In genomic region chr19:18461471-18461870, GRCh38 we compare ENCODE assay signal across 15 cellular contexts. TPM values are rescaled to one million over a fixed set of nuclear protein-coding genes. Genes with fewer than 3 reads are reported as not detected.
DNase-seq lines count a peak whose midpoint lies in the region; ATAC-seq, FAIRE-seq and TF ChIP-seq lines count a peak whose summit lies in the region.
"Had no signal": no experiment of that assay in that cellular context is flagged by ENCODE, and none has a peak within 500 bp of the region (broad histone marks: within the 10 kb centered on the region; RNA-seq: fewer than 3 reads in every experiment).

No MANE protein-coding gene starts in this region.

- peaks cover 11% of the 10 kb centered on the region for H4K20me1 ChIP-seq in K562 (replicated peaks; ENCODE audit: control insufficient read depth, insufficient read depth, low read length)

- peaks cover 33 to 86% (median 76%) of the 10 kb centered on the region in 9 donors for H3K4me1 ChIP-seq in heart right ventricle
- H3K4me1 ChIP-seq in K562 (replicated peaks in 1 of 2; ENCODE audit: control insufficient read depth in 2 of 2, insufficient read depth in 2 of 2, low read length in 2 of 2), result peaks cover 0 to 50% of the 10 kb centered on the region in 2 experiments; a peak in 2 of 5 replicates

- H3K27me3 ChIP-seq in heart right ventricle (no peaks in the 10 kb centered on the region), K562 (ENCODE audit: control insufficient read depth in 2 of 2, insufficient read depth in 2 of 2, low read length in 2 of 2) (no peaks in the 10 kb centered on the region)

- BruUV-seq in K562 (replicated peaks; lab: Mats Ljungman, UMichigan), result no TSS peak

- no peaks in the 10 kb centered on the region for H3K36me3 Mint-ChIP-seq in neural crest cell (ENCODE audit: low read depth)
- no peaks in the 10 kb centered on the region for H3K36me3 Mint-ChIP-seq in type B pancreatic cell

- H3K4me3 ChIP-seq in heart right ventricle (no peak overlapping the region), K562 (no peak overlapping the region)
- H3K4me3 ChIP-seq: SK-N-MC, smooth muscle cell had no signal

- FAIRE-seq in K562 (lab: Jason Lieb, UNC), result no peak
- FAIRE-seq: TTC549 had no signal

- H3K27ac Mint-ChIP-seq in neural crest cell (ENCODE audit: unreplicated experiment) (peak overlapping the region; percentile 71), type B pancreatic cell (peak overlapping the region; percentile 21)
- H3K27ac Mint-ChIP-seq: stimulated activated naive CD8-positive, alpha-beta T cell treated with anti-CD3 and anti-CD28 coated beads, Interleukin-15, Interleukin-2, amounts not matched to agents 100 ng/mL and 50 ng/mL, for 24 hours had no signal

- no peak overlapping the region for H2AFZ ChIP-seq in K562 (ENCODE audit: low read depth, low read length)

- H3K4me3 Mint-ChIP-seq in neural crest cell (peak overlapping the region; percentile 7), type B pancreatic cell (no peak overlapping the region)
- H3K4me3 Mint-ChIP-seq: activated CD8-positive, alpha-beta T cell treated with anti-CD3 and anti-CD28 coated beads, Interleukin-2, amount 10 ng/mL, durations not matched to agents 7 days and 5 days; stimulated activated naive CD8-positive, alpha-beta T cell treated with anti-CD3 and anti-CD28 coated beads, Interleukin-15, Interleukin-2, amounts not matched to agents 100 ng/mL and 50 ng/mL, for 24 hours had no signal

- H3K27me3 Mint-ChIP-seq in neural crest cell (ENCODE audit: low read depth) (no peaks in the 10 kb centered on the region), type B pancreatic cell (no peaks in the 10 kb centered on the region)
- H3K27me3 Mint-ChIP-seq: stimulated activated naive CD8-positive, alpha-beta T cell treated with anti-CD3 and anti-CD28 coated beads, Interleukin-15, Interleukin-2, amounts not matched to agents 100 ng/mL and 50 ng/mL, for 24 hours had no signal

- CTCF ChIA-PET in K562 (lab: Yijun Ruan, JAX; ENCODE audit: low intra/inter-chr PET ratio), result interaction anchor here (1.5 kb wide), 1 partner anchor 11 kb away, joined by 4 read pairs; no protein-coding TSS in a partner anchor

- TF ChIP-seq CTCF in heart right ventricle (IDR thresholded peaks at IDR 0.05) (no peak), K562 (IDR thresholded peaks at IDR 0.05 in 2 of 3, conservative IDR thresholded peaks at IDR 0.05 in 1 of 3; ENCODE audit: insufficient read depth in 2 of 3, low read depth in 1 of 3, low read length in 3 of 3) (no peak), neural crest cell (conservative IDR thresholded peaks at IDR 0.05) (no peak), type B pancreatic cell (conservative IDR thresholded peaks at IDR 0.05) (no peak)

- H3K9me3 Mint-ChIP-seq in neural crest cell, result no peaks in the 10 kb centered on the region
- no peaks in the 10 kb centered on the region for H3K9me3 Mint-ChIP-seq in type B pancreatic cell
- H3K9me3 Mint-ChIP-seq: stimulated activated naive CD8-positive, alpha-beta T cell treated with anti-CD3 and anti-CD28 coated beads, Interleukin-15, Interleukin-2, amounts not matched to agents 100 ng/mL and 50 ng/mL, for 24 hours had no signal

- POLR2A ChIA-PET in K562 (lab: Yijun Ruan, JAX), result interaction anchor here (0.6 to 1.4 kb wide), 4 partner anchors 9 to 967 kb away, joined by 3 to 8 read pairs (median 4); no protein-coding TSS in a partner anchor

- ATAC-seq in heart right ventricle, result no peak
- no peak for ATAC-seq in Right ventricle myocardium superior (ENCODE audit: poor library complexity)
- no peak for ATAC-seq in K562
- ATAC-seq in GM21737 (IDR thresholded peaks at IDR 0.05; ENCODE audit: unreplicated experiment), result no peak

- H3K36me3 ChIP-seq in heart right ventricle (peaks cover 0 to 86% (median 0%) of the 10 kb centered on the region in 9 donors), K562 (ENCODE audit: control insufficient read depth, insufficient read depth, low read length) (peaks cover 73% of the 10 kb centered on the region)

- no peaks in the 10 kb centered on the region; the same call in 2 of the 3 replicates for H3K79me2 ChIP-seq in K562 (ENCODE audit: control insufficient read depth, insufficient read depth, low read length)

- WGBS in heart right ventricle, 2 donors, result 94 to 95% methylated on average over 22 of the region's 22 CpGs
- 95% methylated on average over 20 of the region's 22 CpGs for WGBS in K562 (ENCODE audit: insufficient coverage, low coverage, missing lambda C conversion rate)

- DNase-seq in heart right ventricle, result no peak
- DNase-seq in Right ventricle myocardium superior, result no peak
- no peak for DNase-seq in K562 (ENCODE audit: extremely low read depth in 1 of 4, low spot score in 3 of 4)
- no peak for DNase-seq in neural crest cell (ENCODE audit: low read depth, low spot score)
- no peak for DNase-seq in type B pancreatic cell (ENCODE audit: extremely low spot score, unreplicated experiment)
- no peak for DNase-seq in islet precursor cell
- DNase-seq in KG1 (lab: John Stamatoyannopoulos, UW), result no peak
- DNase-seq: GF-D8, NCI-H1417 treated with DMSO at 0.1 percent for 48 hours had no signal

- peak overlapping the region in 1 of 2 experiments; percentile 43; a peak in 2 of 4 replicates for H3K9ac ChIP-seq in K562 (ENCODE audit: insufficient read depth in 1 of 2, low read depth in 2 of 2, low read length in 2 of 2)

- no peak for TF ChIP-seq POLR2A in K562 (conservative IDR thresholded peaks at IDR 0.05)

- no peak for TF ChIP-seq RAD21 in K562 (CRISPR knock-in tag; conservative IDR thresholded peaks at IDR 0.05 in 1 of 2, IDR thresholded peaks at IDR 0.05 in 1 of 2)

- in situ Hi-C loops in K562 (cut with MboI), result no loop called here

- intact Hi-C loops in heart right ventricle (cut with DNase I) (loop anchor here in 8 of 10 donors (5.0 to 10.0 kb wide), 9 partner anchors 41 to 453 kb away; partner anchors contain the start of genes ELL (in 2 of the 8), UBA52 (in 2 of the 8), COPE (in 1 of the 8) and DDX49 (in 1 of the 8)), Right ventricle myocardium superior (cut with DNase I) (no loop called here), K562 (cut with micrococcal nuclease) (no loop called here)

- no peaks in the 10 kb centered on the region for H3K9me1 ChIP-seq in K562 (ENCODE audit: control insufficient read depth, insufficient read depth, low read length)

- no peak for TF ChIP-seq EP300 in K562 (IDR thresholded peaks at IDR 0.05; ENCODE audit: low read length)

- H3K9me3 ChIP-seq in heart right ventricle (no peaks in the 10 kb centered on the region), K562 (replicated peaks; ENCODE audit: control insufficient read depth, insufficient read depth, low read depth, low read length) (no peaks in the 10 kb centered on the region)

- H3K27ac ChIP-seq in heart right ventricle, result peak overlapping the region in 8 of 10 donors; percentile 68 to 93 (median 86)
- no peak overlapping the region for H3K27ac ChIP-seq in K562 (ENCODE audit: extremely low read depth, low read depth, low read length)
- H3K27ac ChIP-seq: SK-N-MC had no signal

- H3K4me1 Mint-ChIP-seq in neural crest cell, result peaks cover 9% of the 10 kb centered on the region
- H3K4me1 Mint-ChIP-seq in type B pancreatic cell (ENCODE audit: unreplicated experiment), result no peaks in the 10 kb centered on the region

- H3K4me2 ChIP-seq in K562 (ENCODE audit: insufficient read depth, low read length), result no peak overlapping the region
- H3K4me2 ChIP-seq: smooth muscle cell had no signal

RNA-seq across cellular contexts. Expression of gene ISYNA1, which starts 23.5 kb away (rescaled TPM):
- total RNA-seq in heart right ventricle, result 10 to 100 TPM; 12.6 to 40.7 (median 18.0) TPM
- polyA plus RNA-seq in heart right ventricle, result 100 to 1,000 TPM in 1 of 2 donors, 10 to 100 TPM in 1; 21.4 to 137 TPM
- 26.0 TPM for total RNA-seq in Right ventricle myocardium superior
- 155 and 651 TPM in 2 replicates for total RNA-seq in K562 (2011; cell fraction: chromatin; rRNA removed; ENCODE audit: low replicate concordance)
- 616 and 678 TPM in 2 replicates for total RNA-seq in K562 (2011; cell fraction: nucleolus; rRNA removed)
- 226 and 284 TPM in 2 replicates for total RNA-seq in K562 (2011; cell fraction: nucleoplasm; rRNA removed)
- 180 and 202 TPM in 2 replicates for total RNA-seq in K562 (2014; rRNA removed)
- total RNA-seq in K562 (2014; rRNA removed; fragmentation: Illumina TruSeq; extraction: Trizol), result 14.6 and 32.0 TPM in 2 replicates
- 93.2 and 96.8 TPM in 2 replicates for total RNA-seq in K562 (2015; rRNA removed; fragmentation: Illumina TruSeq; extraction: Trizol)
- 435 and 460 TPM in 2 replicates for total RNA-seq in K562 (2021)
- polyA plus RNA-seq in K562 (2011; rRNA removed), result 99.3 and 191 TPM in 2 replicates
- polyA plus RNA-seq in K562 (2011; cell fraction: cytosol; rRNA removed), result 148 and 356 TPM in 2 replicates
- polyA plus RNA-seq in K562 (2011; cell fraction: nucleus; rRNA removed), result 1,012 and 1,382 TPM in 2 replicates
- polyA plus RNA-seq in K562 (2012), result 319 and 453 TPM in 2 replicates
- 73.2 and 198 TPM in 2 replicates for polyA plus RNA-seq in K562 (2014; fragmentation: Illumina TruSeq; extraction: Trizol)
- 10 to 100 TPM; 21.8 to 57.6 TPM for polyA plus RNA-seq in K562 (2014; fragmentation: Nextera tagmentation; extraction: Ambion mirVana)
- 376 and 380 TPM in 2 replicates for polyA plus RNA-seq in K562 (2014; rRNA removed)
- polyA minus RNA-seq in K562 (2011; rRNA and poly(A)+ RNA removed), result 36.7 and 52.6 TPM in 2 replicates
- polyA minus RNA-seq in K562 (2011; cell fraction: cytosol; rRNA and poly(A)+ RNA removed), result 173 and 245 TPM in 2 replicates
- 114 and 124 TPM in 2 replicates for polyA minus RNA-seq in K562 (2011; cell fraction: nucleus; rRNA and poly(A)+ RNA removed)
- total RNA-seq in neural crest cell, result 251 and 254 TPM in 2 replicates
- 278 and 303 TPM in 2 replicates for total RNA-seq in type B pancreatic cell (ENCODE audit: low replicate concordance)

RNA-seq across cellular contexts. Expression of gene SSBP4, which starts 42.3 kb away (rescaled TPM):
- total RNA-seq in heart right ventricle (10 to 100 TPM; 17.6 to 47.1 (median 27.3) TPM), Right ventricle myocardium superior (30.4 TPM), K562 (2014; rRNA removed) (125 and 188 TPM in 2 replicates), K562 (2014; rRNA removed; fragmentation: Illumina TruSeq; extraction: Trizol) (21.2 and 21.4 TPM in 2 replicates), K562 (2015; rRNA removed; fragmentation: Illumina TruSeq; extraction: Trizol) (72.3 and 76.3 TPM in 2 replicates), K562 (2021) (189 TPM in 2 replicates), neural crest cell (68.0 and 71.8 TPM in 2 replicates), type B pancreatic cell (ENCODE audit: low replicate concordance) (76.7 and 99.0 TPM in 2 replicates)
- polyA plus RNA-seq in heart right ventricle (10 to 100 TPM; 41.3 to 51.6 TPM), K562 (2011; rRNA removed) (20.1 and 25.9 TPM in 2 replicates), K562 (2014; fragmentation: Illumina TruSeq; extraction: Trizol) (39.0 and 114 TPM in 2 replicates), K562 (2014; fragmentation: Nextera tagmentation; extraction: Ambion mirVana) (1 to 10 TPM; 1.1 to 1.9 TPM), K562 (2014; rRNA removed) (119 and 133 TPM in 2 replicates)
- 28.5 and 141 TPM in 2 replicates for total RNA-seq in K562 (2011; cell fraction: chromatin; rRNA removed; ENCODE audit: low replicate concordance)
- total RNA-seq in K562 (2011; cell fraction: nucleolus; rRNA removed), result 209 and 228 TPM in 2 replicates
- total RNA-seq in K562 (2011; cell fraction: nucleoplasm; rRNA removed), result 68.6 and 76.2 TPM in 2 replicates
- 25.4 and 118 TPM in 2 replicates for polyA plus RNA-seq in K562 (2011; cell fraction: cytosol; rRNA removed)
- polyA plus RNA-seq in K562 (2011; cell fraction: nucleus; rRNA removed), result 134 and 296 TPM in 2 replicates
- polyA plus RNA-seq in K562 (2012), result 81.3 and 110 TPM in 2 replicates
- polyA minus RNA-seq in K562 (2011; rRNA and poly(A)+ RNA removed), result 3.6 and 7.0 TPM in 2 replicates
- 37.3 and 43.8 TPM in 2 replicates for polyA minus RNA-seq in K562 (2011; cell fraction: cytosol; rRNA and poly(A)+ RNA removed)
- polyA minus RNA-seq in K562 (2011; cell fraction: nucleus; rRNA and poly(A)+ RNA removed), result 85.0 and 105 TPM in 2 replicates

Comparison
In these comparisons a context has a peak if more than half of its experiments do, and no peak if none do; other contexts are left out.
1. intact Hi-C loops: an anchor here in heart right ventricle (5.0 to 10.0 kb wide); none called in Right ventricle myocardium superior and K562.